32 cellular contexts compared by ENCODE assay signal in genomic region chr4:19700951-19701350, GRCh38.
A peak's percentile ranks its signal among the peaks of the same experiment; 100 is the strongest.
DNase-seq lines count a peak whose midpoint lies in the region; ATAC-seq and TF ChIP-seq lines count a peak whose summit lies in the region.
"Had no signal": no experiment of that assay in that cellular context is flagged by ENCODE, and none has a peak within 500 bp of the region (broad histone marks: within the 10 kb centered on the region; RNA-seq: fewer than 3 reads in every experiment).

No MANE protein-coding gene starts in this region.

- peaks cover 5% of the 10 kb centered on the region for H3K4me1 ChIP-seq in SJSA1 (replicated peaks)
- no peaks in the 10 kb centered on the region for H3K4me1 ChIP-seq in fibroblast of lung (ENCODE audit: control insufficient read depth, extremely low read depth, insufficient read depth, low read length)
- H3K4me1 ChIP-seq in vagina = no peaks in the 10 kb centered on the region
- H3K4me1 ChIP-seq: gastrocnemius medialis, prostate gland, uterus had no signal

- no peak overlapping the region for H3K4me2 ChIP-seq in fibroblast of lung (ENCODE audit: extremely low read depth, insufficient read depth, low read length)
- H3K4me2 ChIP-seq: hepatocyte had no signal

- H3K36me3 Mint-ChIP-seq in activated naive CD4-positive, alpha-beta T cell treated with anti-CD3 and anti-CD28 coated beads, Interleukin-2, amount 10 ng/mL, durations not matched to agents 7 days and 5 days = no peaks in the 10 kb centered on the region
- H3K36me3 Mint-ChIP-seq: activated CD8-positive, alpha-beta memory T cell treated with anti-CD3 and anti-CD28 coated beads, Interleukin-2, amount 10 ng/mL, durations not matched to agents 7 days and 5 days had no signal

- H3K9me3 ChIP-seq in SJSA1 (replicated peaks) = no peaks in the 10 kb centered on the region
- no peaks in the 10 kb centered on the region for H3K9me3 ChIP-seq in fibroblast of lung (ENCODE audit: control insufficient read depth, insufficient read depth, low read depth, low read length)
- no peaks in the 10 kb centered on the region for H3K9me3 ChIP-seq in vagina
- H3K9me3 ChIP-seq: gastrocnemius medialis, neutrophil, prostate gland, uterus had no signal

- no peak overlapping the region for H3K27ac Mint-ChIP-seq in activated naive CD4-positive, alpha-beta T cell treated with anti-CD3 and anti-CD28 coated beads, Interleukin-2, amount 10 ng/mL, durations not matched to agents 7 days and 5 days
- H3K27ac Mint-ChIP-seq: activated CD4-positive, alpha-beta T cell treated with anti-CD3 and anti-CD28 coated beads, Interleukin-2, amount 10 ng/mL, durations not matched to agents 24 days and 14 days; activated CD8-positive, alpha-beta memory T cell treated with anti-CD3 and anti-CD28 coated beads, Interleukin-2, amount 10 ng/mL, durations not matched to agents 7 days and 5 days; stimulated activated naive CD8-positive, alpha-beta T cell treated with anti-CD3 and anti-CD28 coated beads, Interleukin-15, Interleukin-2, amounts not matched to agents 100 ng/mL and 50 ng/mL, for 24 hours had no signal

- CTCF ChIA-PET in activated naive CD4-positive, alpha-beta T cell treated with anti-CD3 and anti-CD28 coated beads, Interleukin-2, amount 10 ng/mL, durations not matched to agents 7 days and 5 days (lab: Charles Lee) = no interaction called here

- no peak overlapping the region for H3K4me3 Mint-ChIP-seq in activated naive CD4-positive, alpha-beta T cell treated with anti-CD3 and anti-CD28 coated beads, Interleukin-2, amount 10 ng/mL, durations not matched to agents 7 days and 5 days
- H3K4me3 Mint-ChIP-seq: activated CD4-positive, alpha-beta T cell treated with anti-CD3 and anti-CD28 coated beads, Interleukin-2, amount 10 ng/mL, durations not matched to agents 24 days and 14 days; activated CD8-positive, alpha-beta memory T cell treated with anti-CD3 and anti-CD28 coated beads, Interleukin-2, amount 10 ng/mL, durations not matched to agents 7 days and 5 days; stimulated activated naive CD8-positive, alpha-beta T cell treated with anti-CD3 and anti-CD28 coated beads, Interleukin-15, Interleukin-2, amounts not matched to agents 100 ng/mL and 50 ng/mL, for 24 hours had no signal

- H3K27ac ChIP-seq in SJSA1 (0 out of 2 replicates have a peak overlapping the region, but pooled peaks have one; percentile 3), fibroblast of lung (ENCODE audit: insufficient read depth, low read length) (no peak overlapping the region), vagina (no peak overlapping the region)
- H3K27ac ChIP-seq: gastrocnemius medialis, hepatocyte, neutrophil, prostate gland, uterus had no signal

- no peak for ATAC-seq in HG02763 (IDR thresholded peaks at IDR 0.05; ENCODE audit: unreplicated experiment)
- ATAC-seq: activated CD8-positive, alpha-beta memory T cell treated with anti-CD3 and anti-CD28 coated beads, Interleukin-2, amount 10 ng/mL, durations not matched to agents 7 days and 5 days; gastrocnemius medialis; K562; left lobe of liver had no signal

- no peak for TF ChIP-seq POLR2A in vagina (IDR thresholded peaks at IDR 0.05)

- intact Hi-C loops in vagina (cut with DNase I) = no loop called here

- no peaks in the 10 kb centered on the region for H3K27me3 Mint-ChIP-seq in activated naive CD4-positive, alpha-beta T cell treated with anti-CD3 and anti-CD28 coated beads, Interleukin-2, amount 10 ng/mL, durations not matched to agents 7 days and 5 days
- H3K27me3 Mint-ChIP-seq: activated CD4-positive, alpha-beta T cell treated with anti-CD3 and anti-CD28 coated beads, Interleukin-2, amount 10 ng/mL, durations not matched to agents 24 days and 14 days; activated CD8-positive, alpha-beta memory T cell treated with anti-CD3 and anti-CD28 coated beads, Interleukin-2, amount 10 ng/mL, durations not matched to agents 7 days and 5 days; stimulated activated naive CD8-positive, alpha-beta T cell treated with anti-CD3 and anti-CD28 coated beads, Interleukin-15, Interleukin-2, amounts not matched to agents 100 ng/mL and 50 ng/mL, for 24 hours had no signal

- H2AFZ ChIP-seq in fibroblast of lung (ENCODE audit: low read length) = peak overlapping the region; percentile 28
- H2AFZ ChIP-seq: hepatocyte had no signal

- TF ChIP-seq CTCF in fibroblast of lung (conservative IDR thresholded peaks at IDR 0.05 in 1 of 2, IDR thresholded peaks at IDR 0.05 in 1 of 2; ENCODE audit: low read depth in 1 of 2, low read length in 2 of 2) (no peak), vagina (IDR thresholded peaks at IDR 0.05) (no peak)

- DNase-seq in HCEC 1CT = peak; percentile 17
- DNase-seq in SJSA1 (ENCODE audit: low read depth in 1 of 2, low spot score in 2 of 2) = peak in 1 of 2 experiments; percentile 39
- DNase-seq in fibroblast of lung (ENCODE audit: low read depth in 2 of 2) = peak; percentile 20 to 65
- peak; percentile 10 for DNase-seq in skeletal muscle cell (ENCODE audit: low read depth)
- no peak for DNase-seq in NCI-H2029 treated with DMSO at 0.1 percent for 48 hours (lab: John Stamatoyannopoulos, UW)
- DNase-seq in activated naive CD4-positive, alpha-beta T cell treated with anti-CD3 and anti-CD28 coated beads, Interleukin-2, amount 10 ng/mL, durations not matched to agents 7 days and 5 days = no peak
- DNase-seq in vagina (ENCODE audit: extremely low spot score in 2 of 2) = no peak
- DNase-seq: activated CD4-positive, alpha-beta T cell treated with anti-CD3 and anti-CD28 coated beads, Interleukin-2, amount 10 ng/mL, durations not matched to agents 24 days and 14 days; activated CD8-positive, alpha-beta memory T cell treated with anti-CD3 and anti-CD28 coated beads, Interleukin-2, amount 10 ng/mL, durations not matched to agents 7 days and 5 days; activated naive CD4-positive, alpha-beta T cell; activated T-cell treated with anti-CD3 and anti-CD28 coated beads, Interleukin-2, amount 50 U/mL, for 48 hours; Calu3; DND-41; effector CD8-positive, alpha-beta T cell; erythroblast; gastrocnemius medialis; mesendoderm; MM.1S; NCI-H1417; NCI-H446 treated with DMSO at 0.1 percent for 48 hours; NCI-H82; Right ventricle myocardium superior; SW 1271; T-helper 9 cell; uterus had no signal

- no peaks in the 10 kb centered on the region for H3K4me1 Mint-ChIP-seq in activated naive CD4-positive, alpha-beta T cell treated with anti-CD3 and anti-CD28 coated beads, Interleukin-2, amount 10 ng/mL, durations not matched to agents 7 days and 5 days
- H3K4me1 Mint-ChIP-seq: activated CD4-positive, alpha-beta T cell treated with anti-CD3 and anti-CD28 coated beads, Interleukin-2, amount 10 ng/mL, durations not matched to agents 24 days and 14 days; activated CD8-positive, alpha-beta memory T cell treated with anti-CD3 and anti-CD28 coated beads, Interleukin-2, amount 10 ng/mL, durations not matched to agents 7 days and 5 days had no signal

- H3K27me3 ChIP-seq in SJSA1 (replicated peaks) (no peaks in the 10 kb centered on the region), fibroblast of lung (ENCODE audit: control insufficient read depth, insufficient read depth, low read length) (no peaks in the 10 kb centered on the region), vagina (no peaks in the 10 kb centered on the region)
- H3K27me3 ChIP-seq: gastrocnemius medialis, hepatocyte, neutrophil, uterus had no signal

- no peak overlapping the region for H3K4me3 ChIP-seq in SJSA1
- H3K4me3 ChIP-seq in fibroblast of lung (replicated peaks in 1 of 4; ENCODE audit: control extremely low read depth in 1 of 4, insufficient read depth in 1 of 4, low read depth in 3 of 4, low read length in 4 of 4) = no peak overlapping the region
- no peak overlapping the region for H3K4me3 ChIP-seq in skeletal muscle cell (ENCODE audit: low read depth, low read length)
- no peak overlapping the region for H3K4me3 ChIP-seq in vagina
- H3K4me3 ChIP-seq: gastrocnemius medialis, hepatocyte, K562, prostate gland, uterus had no signal

- H4K20me1 ChIP-seq in fibroblast of lung (ENCODE audit: control insufficient read depth, extremely low read depth, insufficient read depth, low read length) = no peaks in the 10 kb centered on the region

- no peaks in the 10 kb centered on the region for H3K36me3 ChIP-seq in SJSA1
- H3K36me3 ChIP-seq in fibroblast of lung (ENCODE audit: control insufficient read depth, insufficient read depth, low read length) = no peaks in the 10 kb centered on the region
- H3K36me3 ChIP-seq in vagina = no peaks in the 10 kb centered on the region
- H3K36me3 ChIP-seq: gastrocnemius medialis, neutrophil, prostate gland, uterus had no signal

- peaks cover 4% of the 10 kb centered on the region for H3K9me3 Mint-ChIP-seq in activated naive CD4-positive, alpha-beta T cell treated with anti-CD3 and anti-CD28 coated beads, Interleukin-2, amount 10 ng/mL, durations not matched to agents 7 days and 5 days

- no peaks in the 10 kb centered on the region for H3K79me2 ChIP-seq in fibroblast of lung (ENCODE audit: control insufficient read depth, insufficient read depth, low read length)
- H3K79me2 ChIP-seq: hepatocyte had no signal

- no peak overlapping the region for H3K9ac ChIP-seq in fibroblast of lung (ENCODE audit: insufficient read depth, low read length)

Comparison
In these comparisons a context has a peak if more than half of its experiments do, and no peak if none do; other contexts are left out.
1. DNase-seq: peak in HCEC 1CT (single experiment), fibroblast of lung (2 of 2) and skeletal muscle cell (single experiment); none in NCI-H2029 treated with DMSO at 0.1 percent for 48 hours (single experiment), activated naive CD4-positive, alpha-beta T cell treated with anti-CD3 and anti-CD28 coated beads, Interleukin-2, amount 10 ng/mL, durations not matched to agents 7 days and 5 days (single experiment) and vagina (0 of 2).